In the genomic region with DNA sequence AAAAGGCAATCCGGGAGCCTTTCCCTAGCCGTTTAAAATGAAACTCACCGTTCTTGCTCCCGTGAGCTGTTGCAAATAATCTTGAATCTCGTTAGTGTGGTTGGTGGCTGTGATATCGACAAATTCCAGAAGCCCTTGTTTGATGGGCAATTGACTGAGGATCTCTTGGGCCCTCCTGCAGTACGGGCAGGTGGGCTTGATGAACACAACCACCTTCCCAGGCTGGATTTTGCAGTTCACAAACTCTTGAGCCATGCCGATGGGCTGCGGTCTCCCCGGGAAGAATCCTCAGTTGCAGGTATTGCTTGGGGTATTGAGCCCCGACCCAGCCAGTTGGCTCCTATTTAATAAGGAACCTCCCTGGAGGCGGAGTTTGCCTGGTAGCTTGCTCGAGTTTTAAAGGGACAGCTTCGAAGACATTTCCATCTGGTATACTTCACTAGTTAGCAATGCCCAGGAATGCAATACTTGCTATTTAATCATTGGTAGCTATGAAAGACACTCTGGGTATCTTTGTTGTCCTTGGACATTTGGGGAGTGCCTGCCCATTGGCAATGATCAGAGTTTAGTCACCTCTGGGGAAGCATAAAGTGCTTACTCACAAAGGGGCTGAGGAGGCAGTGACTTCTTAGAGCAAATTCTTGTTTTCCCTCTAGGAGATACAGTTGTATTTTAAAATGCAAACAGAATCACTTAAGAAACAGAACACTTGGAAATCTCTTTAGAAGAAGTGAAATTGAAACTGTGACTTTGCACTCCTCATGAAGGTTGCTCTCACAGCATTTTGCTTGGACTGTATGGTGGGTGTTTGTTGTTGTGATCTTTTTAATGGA, we compare ENCODE assay signal across 1 cellular context.
TF ChIP-seq lines count a peak whose summit lies in the region.

A gene with protein sequence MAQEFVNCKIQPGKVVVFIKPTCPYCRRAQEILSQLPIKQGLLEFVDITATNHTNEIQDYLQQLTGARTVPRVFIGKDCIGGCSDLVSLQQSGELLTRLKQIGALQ (minus strand): TSS at position 319 of the 833 bp plus-strand sequence. CDS start 64 bp downstream, at position 255.

TF ChIP-seq in HepG2, 621 proteins besides CTCF, POLR2A, EP300 and RAD21 (continued from another document and continues in another):
- TF ChIP-seq, protein P1, sequence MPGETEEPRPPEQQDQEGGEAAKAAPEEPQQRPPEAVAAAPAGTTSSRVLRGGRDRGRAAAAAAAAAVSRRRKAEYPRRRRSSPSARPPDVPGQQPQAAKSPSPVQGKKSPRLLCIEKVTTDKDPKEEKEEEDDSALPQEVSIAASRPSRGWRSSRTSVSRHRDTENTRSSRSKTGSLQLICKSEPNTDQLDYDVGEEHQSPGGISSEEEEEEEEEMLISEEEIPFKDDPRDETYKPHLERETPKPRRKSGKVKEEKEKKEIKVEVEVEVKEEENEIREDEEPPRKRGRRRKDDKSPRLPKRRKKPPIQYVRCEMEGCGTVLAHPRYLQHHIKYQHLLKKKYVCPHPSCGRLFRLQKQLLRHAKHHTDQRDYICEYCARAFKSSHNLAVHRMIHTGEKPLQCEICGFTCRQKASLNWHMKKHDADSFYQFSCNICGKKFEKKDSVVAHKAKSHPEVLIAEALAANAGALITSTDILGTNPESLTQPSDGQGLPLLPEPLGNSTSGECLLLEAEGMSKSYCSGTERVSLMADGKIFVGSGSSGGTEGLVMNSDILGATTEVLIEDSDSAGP (CRISPR knock-in tag; IDR thresholded peaks at IDR 0.05; ENCODE audit: borderline replicate concordance): peak; percentile 99
- no peak for TF ChIP-seq GFI1 (CRISPR knock-in tag; IDR thresholded peaks at IDR 0.05; ENCODE audit: borderline replicate concordance)
- TF ChIP-seq KLF13 (CRISPR knock-in tag; IDR thresholded peaks at IDR 0.05): no peak
- TF ChIP-seq MED1 (CRISPR knock-in tag; IDR thresholded peaks at IDR 0.05): peak; percentile 54; the same call in 1 of the 2 replicates
- TF ChIP-seq ZNF383 (CRISPR knock-in tag; IDR thresholded peaks at IDR 0.05; ENCODE audit: borderline replicate concordance): no peak
- no peak for TF ChIP-seq KLF9 (CRISPR knock-in tag; IDR thresholded peaks at IDR 0.05; ENCODE audit: low read depth)
- no peak for TF ChIP-seq GTF3A (CRISPR knock-in tag; conservative IDR thresholded peaks at IDR 0.05)
- no peak for TF ChIP-seq ZNF781 (CRISPR knock-in tag; IDR thresholded peaks at IDR 0.05; ENCODE audit: borderline replicate concordance, not compliant biosample characterization)
- TF ChIP-seq ZNF530 (CRISPR knock-in tag; IDR thresholded peaks at IDR 0.05; ENCODE audit: low read depth): no peak
- peak; percentile 29; the same call in 1 of the 2 replicates for TF ChIP-seq ZNF441 (CRISPR knock-in tag; IDR thresholded peaks at IDR 0.05; ENCODE audit: borderline replicate concordance)
- peak; percentile 81; the same call in 1 of the 2 replicates for TF ChIP-seq ZNF138 (CRISPR knock-in tag; IDR thresholded peaks at IDR 0.05; ENCODE audit: low read depth)
- TF ChIP-seq, protein P2, sequence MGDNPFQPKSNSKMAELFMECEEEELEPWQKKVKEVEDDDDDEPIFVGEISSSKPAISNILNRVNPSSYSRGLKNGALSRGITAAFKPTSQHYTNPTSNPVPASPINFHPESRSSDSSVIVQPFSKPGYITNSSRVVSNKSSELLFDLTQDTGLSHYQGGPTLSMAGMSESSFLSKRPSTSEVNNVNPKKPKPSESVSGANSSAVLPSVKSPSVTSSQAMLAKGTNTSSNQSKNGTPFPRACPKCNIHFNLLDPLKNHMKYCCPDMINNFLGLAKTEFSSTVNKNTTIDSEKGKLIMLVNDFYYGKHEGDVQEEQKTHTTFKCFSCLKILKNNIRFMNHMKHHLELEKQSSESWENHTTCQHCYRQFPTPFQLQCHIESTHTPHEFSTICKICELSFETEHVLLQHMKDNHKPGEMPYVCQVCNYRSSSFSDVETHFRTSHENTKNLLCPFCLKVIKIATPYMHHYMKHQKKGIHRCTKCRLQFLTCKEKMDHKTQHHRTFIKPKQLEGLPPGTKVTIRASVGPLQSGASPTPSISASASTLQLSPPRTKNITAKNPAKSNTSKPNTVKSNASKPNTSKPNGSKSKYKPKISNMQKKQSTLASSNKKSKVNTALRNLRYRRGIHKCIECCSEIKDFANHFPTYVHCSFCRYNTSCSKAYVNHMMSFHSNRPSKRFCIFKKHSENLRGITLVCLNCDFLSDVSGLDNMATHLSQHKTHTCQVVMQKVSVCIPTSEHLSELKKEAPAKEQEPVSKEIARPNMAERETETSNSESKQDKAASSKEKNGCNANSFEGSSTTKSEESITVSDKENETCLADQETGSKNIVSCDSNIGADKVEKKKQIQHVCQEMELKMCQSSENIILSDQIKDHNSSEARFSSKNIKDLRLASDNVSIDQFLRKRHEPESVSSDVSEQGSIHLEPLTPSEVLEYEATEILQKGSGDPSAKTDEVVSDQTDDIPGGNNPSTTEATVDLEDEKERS (CRISPR knock-in tag; IDR thresholded peaks at IDR 0.05): no peak
- TF ChIP-seq, protein P3, sequence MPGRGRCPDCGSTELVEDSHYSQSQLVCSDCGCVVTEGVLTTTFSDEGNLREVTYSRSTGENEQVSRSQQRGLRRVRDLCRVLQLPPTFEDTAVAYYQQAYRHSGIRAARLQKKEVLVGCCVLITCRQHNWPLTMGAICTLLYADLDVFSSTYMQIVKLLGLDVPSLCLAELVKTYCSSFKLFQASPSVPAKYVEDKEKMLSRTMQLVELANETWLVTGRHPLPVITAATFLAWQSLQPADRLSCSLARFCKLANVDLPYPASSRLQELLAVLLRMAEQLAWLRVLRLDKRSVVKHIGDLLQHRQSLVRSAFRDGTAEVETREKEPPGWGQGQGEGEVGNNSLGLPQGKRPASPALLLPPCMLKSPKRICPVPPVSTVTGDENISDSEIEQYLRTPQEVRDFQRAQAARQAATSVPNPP (CRISPR knock-in tag; IDR thresholded peaks at IDR 0.05): no peak
- TF ChIP-seq JARID2 (CRISPR knock-in tag; IDR thresholded peaks at IDR 0.05; ENCODE audit: insufficient replicate concordance): no peak
- no peak; the same call in 1 of the 2 replicates for TF ChIP-seq KMT2A (CRISPR knock-in tag; IDR thresholded peaks at IDR 0.05)
- no peak for TF ChIP-seq GABPB1 (CRISPR knock-in tag; IDR thresholded peaks at IDR 0.05)
- TF ChIP-seq, protein P4, sequence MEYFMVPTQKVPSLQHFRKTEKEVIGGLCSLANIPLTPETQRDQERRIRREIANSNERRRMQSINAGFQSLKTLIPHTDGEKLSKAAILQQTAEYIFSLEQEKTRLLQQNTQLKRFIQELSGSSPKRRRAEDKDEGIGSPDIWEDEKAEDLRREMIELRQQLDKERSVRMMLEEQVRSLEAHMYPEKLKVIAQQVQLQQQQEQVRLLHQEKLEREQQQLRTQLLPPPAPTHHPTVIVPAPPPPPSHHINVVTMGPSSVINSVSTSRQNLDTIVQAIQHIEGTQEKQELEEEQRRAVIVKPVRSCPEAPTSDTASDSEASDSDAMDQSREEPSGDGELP (IDR thresholded peaks at IDR 0.05; ENCODE audit: borderline replicate concordance, low read depth): no peak
- no peak; the same call in 1 of the 2 replicates for TF ChIP-seq HOXA3 (CRISPR knock-in tag; IDR thresholded peaks at IDR 0.05)
- 0 out of 2 replicates have a peak, but pooled peaks have one; percentile 21 for TF ChIP-seq RCOR2 (CRISPR knock-in tag; IDR thresholded peaks at IDR 0.05)
- TF ChIP-seq ZNF446 (CRISPR knock-in tag; IDR thresholded peaks at IDR 0.05): 0 out of 2 replicates have a peak, but pooled peaks have one; percentile 32
- no peak for TF ChIP-seq TBX3 (IDR thresholded peaks at IDR 0.05; ENCODE audit: borderline replicate concordance)
- TF ChIP-seq EED (CRISPR knock-in tag; IDR thresholded peaks at IDR 0.05): peak; percentile 55; the same call in 1 of the 2 replicates
- TF ChIP-seq POLR2AphosphoS2 (IDR thresholded peaks at IDR 0.05; ENCODE audit: low read depth, low read length): no peak
- TF ChIP-seq RBM39 (IDR thresholded peaks at IDR 0.05; ENCODE audit: low read depth, low read length, poor library complexity, severe bottlenecking): no peak
- TF ChIP-seq NCOR1 (IDR thresholded peaks at IDR 0.05; ENCODE audit: borderline replicate concordance, low read length): no peak
- no peak for TF ChIP-seq HOXA5 (CRISPR knock-in tag; IDR thresholded peaks at IDR 0.05)
- TF ChIP-seq, protein P5, sequence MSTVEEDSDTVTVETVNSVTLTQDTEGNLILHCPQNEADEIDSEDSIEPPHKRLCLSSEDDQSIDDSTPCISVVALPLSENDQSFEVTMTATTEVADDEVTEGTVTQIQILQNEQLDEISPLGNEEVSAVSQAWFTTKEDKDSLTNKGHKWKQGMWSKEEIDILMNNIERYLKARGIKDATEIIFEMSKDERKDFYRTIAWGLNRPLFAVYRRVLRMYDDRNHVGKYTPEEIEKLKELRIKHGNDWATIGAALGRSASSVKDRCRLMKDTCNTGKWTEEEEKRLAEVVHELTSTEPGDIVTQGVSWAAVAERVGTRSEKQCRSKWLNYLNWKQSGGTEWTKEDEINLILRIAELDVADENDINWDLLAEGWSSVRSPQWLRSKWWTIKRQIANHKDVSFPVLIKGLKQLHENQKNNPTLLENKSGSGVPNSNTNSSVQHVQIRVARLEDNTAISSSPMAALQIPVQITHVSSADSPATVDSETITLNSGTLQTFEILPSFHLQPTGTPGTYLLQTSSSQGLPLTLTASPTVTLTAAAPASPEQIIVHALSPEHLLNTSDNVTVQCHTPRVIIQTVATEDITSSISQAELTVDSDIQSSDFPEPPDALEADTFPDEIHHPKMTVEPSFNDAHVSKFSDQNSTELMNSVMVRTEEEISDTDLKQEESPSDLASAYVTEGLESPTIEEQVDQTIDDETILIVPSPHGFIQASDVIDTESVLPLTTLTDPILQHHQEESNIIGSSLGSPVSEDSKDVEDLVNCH (CRISPR knock-in tag; IDR thresholded peaks at IDR 0.05): no peak
- TF ChIP-seq, protein P6, sequence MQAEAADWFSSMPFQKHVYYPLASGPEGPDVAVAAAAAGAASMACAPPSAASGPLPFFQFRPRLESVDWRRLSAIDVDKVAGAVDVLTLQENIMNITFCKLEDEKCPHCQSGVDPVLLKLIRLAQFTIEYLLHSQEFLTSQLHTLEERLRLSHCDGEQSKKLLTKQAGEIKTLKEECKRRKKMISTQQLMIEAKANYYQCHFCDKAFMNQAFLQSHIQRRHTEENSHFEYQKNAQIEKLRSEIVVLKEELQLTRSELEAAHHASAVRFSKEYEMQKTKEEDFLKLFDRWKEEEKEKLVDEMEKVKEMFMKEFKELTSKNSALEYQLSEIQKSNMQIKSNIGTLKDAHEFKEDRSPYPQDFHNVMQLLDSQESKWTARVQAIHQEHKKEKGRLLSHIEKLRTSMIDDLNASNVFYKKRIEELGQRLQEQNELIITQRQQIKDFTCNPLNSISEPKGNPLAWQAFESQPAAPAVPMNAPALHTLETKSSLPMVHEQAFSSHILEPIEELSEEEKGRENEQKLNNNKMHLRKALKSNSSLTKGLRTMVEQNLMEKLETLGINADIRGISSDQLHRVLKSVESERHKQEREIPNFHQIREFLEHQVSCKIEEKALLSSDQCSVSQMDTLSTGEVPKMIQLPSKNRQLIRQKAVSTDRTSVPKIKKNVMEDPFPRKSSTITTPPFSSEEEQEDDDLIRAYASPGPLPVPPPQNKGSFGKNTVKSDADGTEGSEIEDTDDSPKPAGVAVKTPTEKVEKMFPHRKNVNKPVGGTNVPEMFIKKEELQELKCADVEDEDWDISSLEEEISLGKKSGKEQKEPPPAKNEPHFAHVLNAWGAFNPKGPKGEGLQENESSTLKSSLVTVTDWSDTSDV (CRISPR knock-in tag; IDR thresholded peaks at IDR 0.05): no peak
- no peak for TF ChIP-seq SMAD1 (CRISPR knock-in tag; IDR thresholded peaks at IDR 0.05; ENCODE audit: borderline replicate concordance, low read depth)
- TF ChIP-seq ZNF501 (CRISPR knock-in tag; IDR thresholded peaks at IDR 0.05): peak; percentile 50; the same call in 1 of the 2 replicates
- TF ChIP-seq, protein P7, sequence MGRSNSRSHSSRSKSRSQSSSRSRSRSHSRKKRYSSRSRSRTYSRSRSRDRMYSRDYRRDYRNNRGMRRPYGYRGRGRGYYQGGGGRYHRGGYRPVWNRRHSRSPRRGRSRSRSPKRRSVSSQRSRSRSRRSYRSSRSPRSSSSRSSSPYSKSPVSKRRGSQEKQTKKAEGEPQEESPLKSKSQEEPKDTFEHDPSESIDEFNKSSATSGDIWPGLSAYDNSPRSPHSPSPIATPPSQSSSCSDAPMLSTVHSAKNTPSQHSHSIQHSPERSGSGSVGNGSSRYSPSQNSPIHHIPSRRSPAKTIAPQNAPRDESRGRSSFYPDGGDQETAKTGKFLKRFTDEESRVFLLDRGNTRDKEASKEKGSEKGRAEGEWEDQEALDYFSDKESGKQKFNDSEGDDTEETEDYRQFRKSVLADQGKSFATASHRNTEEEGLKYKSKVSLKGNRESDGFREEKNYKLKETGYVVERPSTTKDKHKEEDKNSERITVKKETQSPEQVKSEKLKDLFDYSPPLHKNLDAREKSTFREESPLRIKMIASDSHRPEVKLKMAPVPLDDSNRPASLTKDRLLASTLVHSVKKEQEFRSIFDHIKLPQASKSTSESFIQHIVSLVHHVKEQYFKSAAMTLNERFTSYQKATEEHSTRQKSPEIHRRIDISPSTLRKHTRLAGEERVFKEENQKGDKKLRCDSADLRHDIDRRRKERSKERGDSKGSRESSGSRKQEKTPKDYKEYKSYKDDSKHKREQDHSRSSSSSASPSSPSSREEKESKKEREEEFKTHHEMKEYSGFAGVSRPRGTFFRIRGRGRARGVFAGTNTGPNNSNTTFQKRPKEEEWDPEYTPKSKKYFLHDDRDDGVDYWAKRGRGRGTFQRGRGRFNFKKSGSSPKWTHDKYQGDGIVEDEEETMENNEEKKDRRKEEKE (IDR thresholded peaks at IDR 0.05): no peak
- TF ChIP-seq KDM3A (CRISPR knock-in tag; IDR thresholded peaks at IDR 0.05; ENCODE audit: low read depth): no peak
- TF ChIP-seq, protein P8, sequence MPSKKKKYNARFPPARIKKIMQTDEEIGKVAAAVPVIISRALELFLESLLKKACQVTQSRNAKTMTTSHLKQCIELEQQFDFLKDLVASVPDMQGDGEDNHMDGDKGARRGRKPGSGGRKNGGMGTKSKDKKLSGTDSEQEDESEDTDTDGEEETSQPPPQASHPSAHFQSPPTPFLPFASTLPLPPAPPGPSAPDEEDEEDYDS (CRISPR knock-in tag; IDR thresholded peaks at IDR 0.05): peak; percentile 99
- TF ChIP-seq THYN1 (CRISPR knock-in tag; IDR thresholded peaks at IDR 0.05; ENCODE audit: borderline replicate concordance, low read depth): no peak
- TF ChIP-seq, protein P9, sequence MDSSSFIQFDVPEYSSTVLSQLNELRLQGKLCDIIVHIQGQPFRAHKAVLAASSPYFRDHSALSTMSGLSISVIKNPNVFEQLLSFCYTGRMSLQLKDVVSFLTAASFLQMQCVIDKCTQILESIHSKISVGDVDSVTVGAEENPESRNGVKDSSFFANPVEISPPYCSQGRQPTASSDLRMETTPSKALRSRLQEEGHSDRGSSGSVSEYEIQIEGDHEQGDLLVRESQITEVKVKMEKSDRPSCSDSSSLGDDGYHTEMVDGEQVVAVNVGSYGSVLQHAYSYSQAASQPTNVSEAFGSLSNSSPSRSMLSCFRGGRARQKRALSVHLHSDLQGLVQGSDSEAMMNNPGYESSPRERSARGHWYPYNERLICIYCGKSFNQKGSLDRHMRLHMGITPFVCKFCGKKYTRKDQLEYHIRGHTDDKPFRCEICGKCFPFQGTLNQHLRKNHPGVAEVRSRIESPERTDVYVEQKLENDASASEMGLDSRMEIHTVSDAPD (CRISPR knock-in tag; IDR thresholded peaks at IDR 0.05): no peak
- TF ChIP-seq KLF16 (CRISPR knock-in tag; IDR thresholded peaks at IDR 0.05): no peak
- 0 out of 2 replicates have a peak, but pooled peaks have one; percentile 56 for TF ChIP-seq ZSCAN9 (CRISPR knock-in tag; IDR thresholded peaks at IDR 0.05; ENCODE audit: borderline replicate concordance)
- TF ChIP-seq SAP130 (CRISPR knock-in tag; IDR thresholded peaks at IDR 0.05; ENCODE audit: low read depth): peak; percentile 64
- TF ChIP-seq ZBTB20 (CRISPR knock-in tag; IDR thresholded peaks at IDR 0.05; ENCODE audit: borderline replicate concordance, low read depth): no peak
